1 cellular context compared by ENCODE assay signal in genomic region chr19:18192673-18193387, GRCh38.
TF ChIP-seq lines count a peak whose summit lies in the region.

Gene MPV17L2, plus strand, starts transcription at chr19:18193218. Its CDS starts 64 bp downstream, at chr19:18193282.

TF ChIP-seq in K562, 482 proteins besides CTCF, POLR2A, EP300 and RAD21 (continued from another document and continues in another):
- TF ChIP-seq POLR2AphosphoS5 (IDR thresholded peaks at IDR 0.05; ENCODE audit: control insufficient read depth, insufficient read depth, low read depth, low read length) (peak; percentile 58; the same call in 1 of the 2 replicates), PATZ1 (CRISPR knock-in tag; IDR thresholded peaks at IDR 0.05; ENCODE audit: borderline replicate concordance) (no peak), MLLT1 (IDR thresholded peaks at IDR 0.05) (peak in 1 of 2 experiments; percentile 93; a peak in 1 of 4 replicates), ZBTB26 (CRISPR knock-in tag; IDR thresholded peaks at IDR 0.05) (no peak), ZNF584 (CRISPR knock-in tag; IDR thresholded peaks at IDR 0.05; ENCODE audit: low read depth) (peak; percentile 96), WHSC1 (IDR thresholded peaks at IDR 0.05; ENCODE audit: low read length) (no peak), CREB1 (IDR thresholded peaks at IDR 0.05) (peak; percentile 88), CREB1 (CRISPR knock-in tag; IDR thresholded peaks at IDR 0.05) (peak; percentile 92), ZNF354B (CRISPR knock-in tag; IDR thresholded peaks at IDR 0.05) (no peak), RFX5 (IDR thresholded peaks at IDR 0.05; ENCODE audit: low read depth, low read length) (peak; percentile 86), PHF8 (IDR thresholded peaks at IDR 0.05; ENCODE audit: borderline replicate concordance, low read length) (peak; percentile 62; the same call in 1 of the 2 replicates), MTA2 (IDR thresholded peaks at IDR 0.05; ENCODE audit: low read depth) (no peak), ETV6 (IDR thresholded peaks at IDR 0.05; ENCODE audit: borderline replicate concordance in 1 of 2, low read depth in 2 of 2, low read length in 1 of 2) (no peak), ETV6 (CRISPR knock-in tag; IDR thresholded peaks at IDR 0.05; ENCODE audit: borderline replicate concordance) (no peak), ZNF592 (IDR thresholded peaks at IDR 0.05) (no peak), ZBTB2 (IDR thresholded peaks at IDR 0.05) (no peak), ARID1B (IDR thresholded peaks at IDR 0.05) (no peak), CBX1 (IDR thresholded peaks at IDR 0.05; ENCODE audit: low read depth) (no peak), ESRRB (CRISPR knock-in tag; IDR thresholded peaks at IDR 0.05; ENCODE audit: borderline replicate concordance) (no peak), CGGBP1 (CRISPR knock-in tag; IDR thresholded peaks at IDR 0.05) (no peak), ZNF586 (CRISPR knock-in tag; conservative IDR thresholded peaks at IDR 0.05) (no peak), ZNF444 (CRISPR knock-in tag; IDR thresholded peaks at IDR 0.05) (no peak), ATF1 (CRISPR knock-in tag; IDR thresholded peaks at IDR 0.05) (peak; percentile 65), ATF1 (tag; IDR thresholded peaks at IDR 0.05) (peak; percentile 98), ZNF589 (CRISPR knock-in tag; IDR thresholded peaks at IDR 0.05; ENCODE audit: low read depth) (peak; percentile 99), RNF219 (CRISPR knock-in tag; IDR thresholded peaks at IDR 0.05) (no peak), MXD1 (CRISPR knock-in tag; IDR thresholded peaks at IDR 0.05; ENCODE audit: borderline replicate concordance, poor library complexity, severe bottlenecking) (no peak), ZZZ3 (IDR thresholded peaks at IDR 0.05) (no peak), ZNF140 (CRISPR knock-in tag; IDR thresholded peaks at IDR 0.05) (no peak), ZBTB33 (CRISPR knock-in tag; IDR thresholded peaks at IDR 0.05) (no peak), NFE2 (IDR thresholded peaks at IDR 0.05; ENCODE audit: low read depth) (no peak), MAX (CRISPR knock-in tag; IDR thresholded peaks at IDR 0.05) (no peak; the same call in 1 of the 2 replicates), ZBTB9 (CRISPR knock-in tag; IDR thresholded peaks at IDR 0.05) (no peak), ZNF217 (CRISPR knock-in tag; IDR thresholded peaks at IDR 0.05) (no peak), MTA3 (IDR thresholded peaks at IDR 0.05; ENCODE audit: borderline replicate concordance) (peak; percentile 85; the same call in 1 of the 2 replicates), YY1 (IDR thresholded peaks at IDR 0.05; ENCODE audit: borderline replicate concordance in 1 of 3, control insufficient read depth in 1 of 3, extremely low read depth in 1 of 3, insufficient read depth in 3 of 3, insufficient read length in 1 of 3, insufficient replicate concordance in 2 of 3, low read depth in 1 of 3, low read length in 2 of 3) (peak in 2 of 3 experiments; percentile 74 to 83), KLF13 (tag; IDR thresholded peaks at IDR 0.05; ENCODE audit: borderline replicate concordance, low read depth) (no peak), TBP (optimal IDR thresholded peaks at IDR 0.05; ENCODE audit: low read depth, low read length) (peak; percentile 63), SNIP1 (IDR thresholded peaks at IDR 0.05; ENCODE audit: low read depth) (no peak), MTF1 (CRISPR knock-in tag; IDR thresholded peaks at IDR 0.05; ENCODE audit: borderline replicate concordance) (no peak), ASH1L (IDR thresholded peaks at IDR 0.05; ENCODE audit: borderline replicate concordance, low read depth, partially characterized antibody) (peak; percentile 99), NCOA4 (IDR thresholded peaks at IDR 0.05; ENCODE audit: partially characterized antibody) (no peak), HDAC8 (tag; IDR thresholded peaks at IDR 0.05) (no peak), ZNF436 (CRISPR knock-in tag; IDR thresholded peaks at IDR 0.05) (no peak), EWSR1 (IDR thresholded peaks at IDR 0.05; ENCODE audit: borderline replicate concordance, low read depth, partially characterized antibody) (no peak), NEUROD1 (IDR thresholded peaks at IDR 0.05; ENCODE audit: borderline replicate concordance, low read depth, low read length, partially characterized antibody) (peak; percentile 99), ZNF146 (CRISPR knock-in tag; IDR thresholded peaks at IDR 0.05; ENCODE audit: unreplicated experiment) (no peak), RBM17 (IDR thresholded peaks at IDR 0.05; ENCODE audit: borderline replicate concordance, low read depth, low read length) (no peak), SNAPC5 (CRISPR knock-in tag; IDR thresholded peaks at IDR 0.05) (no peak), RBM25 (IDR thresholded peaks at IDR 0.05; ENCODE audit: low read depth, low read length, severe bottlenecking) (peak; percentile 99), HEY1 (CRISPR knock-in tag; IDR thresholded peaks at IDR 0.05; ENCODE audit: borderline replicate concordance) (no peak)
